Comparison of ENCODE assay signal across 7 cellular contexts in genomic region chr4:80184053-80184790, GRCh38. TPM values are rescaled to one million over a fixed set of nuclear protein-coding genes. Genes with fewer than 3 reads are reported as not detected.
DNase-seq lines count a peak whose midpoint lies in the region; ATAC-seq and TF ChIP-seq lines count a peak whose summit lies in the region.

No MANE protein-coding gene starts in this region.

- H3K9ac ChIP-seq in liver (ENCODE audit: low read depth in 1 of 2, low read length in 2 of 2) = peak overlapping the region in 1 of 2 donors; percentile 7

- H3K36me3 ChIP-seq in liver (ENCODE audit: control insufficient read depth in 4 of 4, insufficient read depth in 3 of 4, low read depth in 1 of 4, low read length in 3 of 4) = no peaks in the 10 kb centered on the region

- peak; percentile 57 for TF ChIP-seq CTCF in liver (IDR thresholded peaks at IDR 0.05; ENCODE audit: low read depth, low read length, missing input control)

- TF ChIP-seq RAD21 in liver (IDR thresholded peaks at IDR 0.05) = peak; percentile 71 to 76

- ATAC-seq in GM18505 (IDR thresholded peaks at IDR 0.05; ENCODE audit: unreplicated experiment) = peak; percentile 94
- ATAC-seq in HG02840 (IDR thresholded peaks at IDR 0.05; ENCODE audit: low FRiP score, unreplicated experiment) = peak; percentile 93

- WGBS in liver = 1% methylated on average over 45 of the region's 45 CpGs

- peaks cover 5 to 33% (median 25%) of the 10 kb centered on the region in 4 donors for H3K4me1 ChIP-seq in liver (ENCODE audit: control insufficient read depth in 4 of 4, insufficient read depth in 4 of 4, low read length in 3 of 4)

- H3K27me3 ChIP-seq in liver (ENCODE audit: control insufficient read depth in 4 of 4, insufficient read depth in 4 of 4, low read length in 3 of 4) = peaks cover 0 to 21% (median 9%) of the 10 kb centered on the region in 4 donors

- peak overlapping the region in 2 of 3 donors; percentile 55 to 61 for H3K4me3 ChIP-seq in liver (ENCODE audit: low read depth in 1 of 3, low read length in 3 of 3)

- no peak for TF ChIP-seq POLR2A in GM18505 (IDR thresholded peaks at IDR 0.05; ENCODE audit: borderline replicate concordance, extremely low read depth, insufficient read depth, insufficient read length)

- H3K27ac ChIP-seq in cingulate gyrus (ENCODE audit: low read depth, low read length) = peak overlapping the region; percentile 33
- H3K27ac ChIP-seq in liver (ENCODE audit: low read depth in 1 of 2, low read length in 2 of 2) = no peak overlapping the region

- H3K9me3 ChIP-seq in liver (ENCODE audit: control insufficient read depth in 4 of 4, low read length in 3 of 4) = no peaks in the 10 kb centered on the region

- peak; percentile 79 for DNase-seq in NCI-H1694 treated with DMSO at 0.1 percent for 48 hours (lab: John Stamatoyannopoulos, UW)
- DNase-seq in activated CD4-positive, alpha-beta T cell treated with anti-CD3 and anti-CD28 coated beads for 24 hours (ENCODE audit: low read depth in 2 of 2) = peak; percentile 89 to 92
- DNase-seq in stimulated activated CD4-positive, alpha-beta T cell treated with anti-CD3 and anti-CD28 coated beads, Interleukin-4, amount 100 ng/mL, for 1 hour = peak; percentile 97

TF ChIP-seq in liver, 16 proteins besides CTCF, POLR2A, EP300 and RAD21:
- no peak for TF ChIP-seq JUND (IDR thresholded peaks at IDR 0.05)
- no peak for TF ChIP-seq FOXA1 (IDR thresholded peaks at IDR 0.05)
- TF ChIP-seq, protein P1, sequence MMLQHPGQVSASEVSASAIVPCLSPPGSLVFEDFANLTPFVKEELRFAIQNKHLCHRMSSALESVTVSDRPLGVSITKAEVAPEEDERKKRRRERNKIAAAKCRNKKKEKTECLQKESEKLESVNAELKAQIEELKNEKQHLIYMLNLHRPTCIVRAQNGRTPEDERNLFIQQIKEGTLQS (IDR thresholded peaks at IDR 0.05) = no peak
- TF ChIP-seq HNF4G (IDR thresholded peaks at IDR 0.05) = no peak

RNA-seq across cellular contexts. Expression of gene PRDM8, which starts 13.1 kb away (rescaled TPM):
- total RNA-seq in liver = under 1 TPM; 0.05 to 0.08 TPM
- polyA plus RNA-seq in liver = under 1 TPM in 1 of 2 donors, not detected in 1; 0.14 TPM
